ENCODE assay signal across 10 cellular contexts in genomic region chr1:28928306-28928987, GRCh38. TPM values are rescaled to one million over a fixed set of nuclear protein-coding genes. Genes with fewer than 3 reads are reported as not detected.
DNase-seq lines count a peak whose midpoint lies in the region; ATAC-seq, FAIRE-seq and TF ChIP-seq lines count a peak whose summit lies in the region.
"Had no signal": no experiment of that assay in that cellular context is flagged by ENCODE, and none has a peak within 500 bp of the region (broad histone marks: within the 10 kb centered on the region; RNA-seq: fewer than 3 reads in every experiment).

No MANE protein-coding gene starts in this region.

- no peak overlapping the region for H3K27ac ChIP-seq in mammary epithelial cell (ENCODE audit: insufficient read depth, low read depth, low read length)
- peak overlapping the region; percentile 41 for H3K27ac ChIP-seq in HepG2 (ENCODE audit: extremely low read length, insufficient read depth, low read length)
- H3K27ac ChIP-seq in upper lobe of right lung = peak overlapping the region; percentile 55
- H3K27ac ChIP-seq in ascending aorta = no peak overlapping the region
- H3K27ac ChIP-seq: WERI-Rb-1 had no signal

- H3K4me1 ChIP-seq in mammary epithelial cell (ENCODE audit: insufficient read depth, low read length) (no peaks in the 10 kb centered on the region), HepG2 (ENCODE audit: insufficient read depth, low read length) (peaks cover 37% of the 10 kb centered on the region), upper lobe of right lung (peaks cover 28% of the 10 kb centered on the region), ascending aorta (peaks cover 0 to 3% of the 10 kb centered on the region in 2 donors)

- H3K27ac Mint-ChIP-seq in MCF 10A (ENCODE audit: low read depth, unreplicated experiment) (peak overlapping the region; percentile 91), activated B cell treated with CpG ODN at 0.5 μM for 24 hours (peak overlapping the region; percentile 80)

- 100% methylated on average over 2 of the region's 2 CpGs for WGBS in mammary epithelial cell (ENCODE audit: low coverage, missing lambda C conversion rate)
- WGBS in HepG2 (ENCODE audit: low lambda C conversion rate) = 77% methylated on average over 2 of the region's 2 CpGs

- no peak for TF ChIP-seq POLR2A in HepG2 (IDR thresholded peaks at IDR 0.05; ENCODE audit: insufficient read depth in 1 of 2, low read depth in 2 of 2, low read length in 2 of 2)

- DNase-seq in MCF 10A (ENCODE audit: unreplicated experiment) = no peak
- no peak for DNase-seq in mammary epithelial cell
- no peak for DNase-seq in activated B cell treated with CpG ODN at 0.5 μM for 24 hours
- DNase-seq in HepG2 (ENCODE audit: low spot score) = no peak
- DNase-seq in upper lobe of right lung = no peak
- DNase-seq in SHP77 (lab: John Stamatoyannopoulos, UW) = no peak
- no peak for DNase-seq in HuH-7 (ENCODE audit: low spot score)
- DNase-seq in ascending aorta (ENCODE audit: low spot score in 2 of 2) = no peak
- DNase-seq: KG1, WERI-Rb-1 had no signal

- FAIRE-seq in HepG2 (lab: Jason Lieb, UNC) = no peak

- no peak for TF ChIP-seq RAD21 in HepG2 (CRISPR knock-in tag; IDR thresholded peaks at IDR 0.05)

- intact Hi-C loops in MCF 10A (cut with micrococcal nuclease) (no loop called here), mammary epithelial cell (cut with micrococcal nuclease) (no loop called here), activated B cell treated with CpG ODN at 0.5 μM for 24 hours (cut with micrococcal nuclease) (loop anchor here (5.0 kb wide), 2 partner anchors 59 to 681 kb away; no protein-coding TSS in a partner anchor), HepG2 (cut with micrococcal nuclease; ENCODE audit: unreplicated experiment) (no loop called here), upper lobe of right lung (cut with DNase I) (no loop called here), ascending aorta (cut with DNase I) (no loop called here)

- TF ChIP-seq CTCF in MCF 10A (IDR thresholded peaks at IDR 0.05; ENCODE audit: unreplicated experiment) (no peak), mammary epithelial cell (conservative IDR thresholded peaks at IDR 0.05 in 1 of 2, IDR thresholded peaks at IDR 0.05 in 1 of 2; ENCODE audit: extremely low read depth in 1 of 2, insufficient read depth in 1 of 2, low read depth in 1 of 2, low read length in 2 of 2) (no peak), activated B cell treated with CpG ODN at 0.5 μM for 24 hours (IDR thresholded peaks at IDR 0.05) (no peak), HepG2 (CRISPR knock-in tag; IDR thresholded peaks at IDR 0.05) (no peak), upper lobe of right lung (IDR thresholded peaks at IDR 0.05) (no peak), ascending aorta (IDR thresholded peaks at IDR 0.05) (no peak)

- H3K9ac ChIP-seq in mammary epithelial cell (ENCODE audit: insufficient read depth, low read length) (no peak overlapping the region), HepG2 (ENCODE audit: insufficient read depth, low read depth, low read length) (no peak overlapping the region; the same call in 1 of the 2 replicates)

- TF ChIP-seq EP300 in HepG2 (IDR thresholded peaks at IDR 0.05; ENCODE audit: low read depth in 2 of 2, low read length in 2 of 2) (no peak), HepG2 (CRISPR knock-in tag; IDR thresholded peaks at IDR 0.05; ENCODE audit: borderline replicate concordance) (no peak)

- H2AFZ ChIP-seq in mammary epithelial cell (ENCODE audit: low read depth, low read length) (no peak overlapping the region), HepG2 (ENCODE audit: low read length) (no peak overlapping the region)

- H3K4me3 ChIP-seq in mammary epithelial cell (replicated peaks in 1 of 3; ENCODE audit: insufficient read depth in 1 of 3, low read depth in 2 of 3, low read length in 3 of 3) = no peak overlapping the region
- H3K4me3 ChIP-seq in HepG2 (replicated peaks in 1 of 3; ENCODE audit: insufficient read depth in 1 of 3, low read depth in 2 of 3, low read length in 3 of 3) = no peak overlapping the region
- no peak overlapping the region for H3K4me3 ChIP-seq in upper lobe of right lung
- H3K4me3 ChIP-seq in ascending aorta = no peak overlapping the region

- H3K27me3 Mint-ChIP-seq in MCF 10A (ENCODE audit: insufficient read depth, unreplicated experiment) (no peaks in the 10 kb centered on the region), activated B cell treated with CpG ODN at 0.5 μM for 24 hours (no peaks in the 10 kb centered on the region)

- no peak overlapping the region for H3K4me2 ChIP-seq in mammary epithelial cell (ENCODE audit: insufficient read depth, low read depth, low read length)
- H3K4me2 ChIP-seq in HepG2 (ENCODE audit: low read depth, low read length) = no peak overlapping the region

- H3K36me3 ChIP-seq in mammary epithelial cell (ENCODE audit: insufficient read depth, low read length) (no peaks in the 10 kb centered on the region), HepG2 (replicated peaks in 1 of 2; ENCODE audit: control insufficient read depth in 1 of 2, insufficient read depth in 2 of 2, low read length in 2 of 2) (no peaks in the 10 kb centered on the region), upper lobe of right lung (no peaks in the 10 kb centered on the region), ascending aorta (no peaks in the 10 kb centered on the region)
- H3K36me3 ChIP-seq: WERI-Rb-1 had no signal

- dilution Hi-C loops in mammary epithelial cell (cut with HindIII; ENCODE audit: low sequenced_read_pairs) = no loop called here

- in situ Hi-C loops in mammary epithelial cell (cut with MboI; ENCODE audit: low sequenced_read_pairs in 2 of 2) (no loop called here), HepG2 (cut with HindIII; ENCODE audit: extremely low pct_ligation_motif_present, low pct_unique_long_range_greater_than_20kb) (no loop called here)

- H3K27me3 ChIP-seq in mammary epithelial cell (ENCODE audit: insufficient read depth, low read length) (no peaks in the 10 kb centered on the region), HepG2 (ENCODE audit: control insufficient read depth in 1 of 2, insufficient read depth in 2 of 2, low read length in 2 of 2) (no peaks in the 10 kb centered on the region), upper lobe of right lung (no peaks in the 10 kb centered on the region), ascending aorta (no peaks in the 10 kb centered on the region)

- no peak overlapping the region for H3K4me3 Mint-ChIP-seq in MCF 10A (ENCODE audit: unreplicated experiment)
- H3K4me3 Mint-ChIP-seq in activated B cell treated with CpG ODN at 0.5 μM for 24 hours = peak overlapping the region; percentile 74

- H3K9me3 ChIP-seq in mammary epithelial cell (replicated peaks; ENCODE audit: insufficient read depth, low read length) (no peaks in the 10 kb centered on the region), HepG2 (ENCODE audit: low read length) (no peaks in the 10 kb centered on the region), upper lobe of right lung (no peaks in the 10 kb centered on the region), ascending aorta (no peaks in the 10 kb centered on the region)

- POLR2A ChIA-PET in MCF 10A (lab: Yijun Ruan, JAX) = interaction anchor here (0.5 to 3.0 kb wide), 6 partner anchors 12 to 241 kb away, joined by 3 to 14 read pairs (median 3); no protein-coding TSS in a partner anchor
- POLR2A ChIA-PET in activated B cell treated with CpG ODN at 0.5 μM for 24 hours (lab: Charles Lee) = interaction anchor here (0.9 to 2.0 kb wide), 4 partner anchors 11 to 280 kb away, joined by 3 to 17 read pairs (median 7); partner anchors contain the start of genes EPB41 and RNU11
- POLR2A ChIA-PET in HepG2 (lab: Yijun Ruan, JAX) = interaction anchor here (1.6 kb wide), 1 partner anchor 14 kb away, joined by 3 read pairs; the partner anchor contains the start of gene EPB41

- H4K20me1 ChIP-seq in mammary epithelial cell (ENCODE audit: insufficient read depth, low read length) (no peaks in the 10 kb centered on the region), HepG2 (ENCODE audit: insufficient read depth, low read length) (no peaks in the 10 kb centered on the region)

- H3K36me3 Mint-ChIP-seq in MCF 10A (ENCODE audit: insufficient read depth, unreplicated experiment) (no peaks in the 10 kb centered on the region), activated B cell treated with CpG ODN at 0.5 μM for 24 hours (ENCODE audit: low read depth) (no peaks in the 10 kb centered on the region)

- BruUV-seq in MCF 10A (replicated peaks; lab: Mats Ljungman, UMichigan) = no TSS peak
- BruUV-seq in mammary epithelial cell (replicated peaks; lab: Mats Ljungman, UMichigan) = no TSS peak
- BruUV-seq in HepG2 (replicated peaks; lab: Mats Ljungman, UMichigan) = no TSS peak

- no peak for ATAC-seq in activated B cell treated with CpG ODN at 0.5 μM for 24 hours (ENCODE audit: low read depth)
- no peak for ATAC-seq in HepG2
- ATAC-seq in upper lobe of right lung = peak; percentile 19

- H3K9me3 Mint-ChIP-seq in MCF 10A (ENCODE audit: unreplicated experiment) (no peaks in the 10 kb centered on the region), activated B cell treated with CpG ODN at 0.5 μM for 24 hours (no peaks in the 10 kb centered on the region)

- peaks cover 5% of the 10 kb centered on the region for H3K79me2 ChIP-seq in mammary epithelial cell (ENCODE audit: insufficient read depth, low read length)
- H3K79me2 ChIP-seq in HepG2 (ENCODE audit: insufficient read depth, low read length) = peaks cover 49% of the 10 kb centered on the region

- CTCF ChIA-PET in MCF 10A (lab: Yijun Ruan, JAX) (no interaction called here), mammary epithelial cell (lab: Charles Lee; ENCODE audit: low non-redundant PET) (interaction anchor here (0.6 kb wide), 1 partner anchor 50 kb away, joined by 4 read pairs; no protein-coding TSS in a partner anchor), activated B cell treated with CpG ODN at 0.5 μM for 24 hours (lab: Charles Lee) (no interaction called here), HepG2 (lab: Yijun Ruan, JAX; ENCODE audit: low intra/inter-chr PET ratio, low total read pairs) (no interaction called here)

- H3K4me1 Mint-ChIP-seq in MCF 10A (ENCODE audit: insufficient read depth, unreplicated experiment) = peaks cover 19% of the 10 kb centered on the region
- H3K4me1 Mint-ChIP-seq in activated B cell treated with CpG ODN at 0.5 μM for 24 hours = peaks cover 76% of the 10 kb centered on the region

RNA-seq across cellular contexts. Expression of gene EPB41, which starts 14.1 kb away (rescaled TPM):
- 15.0 and 23.0 TPM in 2 replicates for total RNA-seq in MCF 10A (2022)
- 10 to 100 TPM; 20.6 to 23.7 TPM for total RNA-seq in mammary epithelial cell
- polyA plus RNA-seq in mammary epithelial cell = 9.6 TPM
- 27.8 TPM for polyA minus RNA-seq in mammary epithelial cell
- total RNA-seq in activated B cell treated with CpG ODN at 0.5 μM for 24 hours = 73.8 and 74.0 TPM in 2 replicates
- 34.5 and 51.4 TPM in 2 replicates for total RNA-seq in HepG2 (2016; rRNA removed; fragmentation: Illumina TruSeq; extraction: Trizol)
- total RNA-seq in HepG2 (2016; cell fraction: cytosol; rRNA removed; fragmentation: Illumina TruSeq; extraction: Trizol; ENCODE audit: low read depth) = 9.0 and 9.5 TPM in 2 replicates
- total RNA-seq in HepG2 (2016; cell fraction: insoluble cytoplasmic fraction; rRNA removed; fragmentation: Illumina TruSeq; extraction: Trizol) = 34.2 and 48.2 TPM in 2 replicates
- total RNA-seq in HepG2 (2016; cell fraction: membrane; rRNA removed; fragmentation: Illumina TruSeq; extraction: Trizol) = 15.6 and 16.3 TPM in 2 replicates
- 27.9 and 32.7 TPM in 2 replicates for total RNA-seq in HepG2 (2016; cell fraction: nucleus; rRNA removed; fragmentation: Illumina TruSeq; extraction: Trizol)
- polyA plus RNA-seq in HepG2 (2011; rRNA removed) = 38.5 and 46.7 TPM in 2 replicates
- 23.2 and 32.0 TPM in 2 replicates for polyA plus RNA-seq in HepG2 (2011; cell fraction: cytosol; rRNA removed)
- 25.8 and 30.0 TPM in 2 replicates for polyA plus RNA-seq in HepG2 (2011; cell fraction: nucleus; rRNA removed)
- 22.0 and 22.4 TPM in 2 replicates for polyA plus RNA-seq in HepG2 (2012)
- polyA plus RNA-seq in HepG2 (2016; cell fraction: cytosol; fragmentation: Illumina TruSeq; extraction: Trizol; ENCODE audit: low read depth) = 0.94 and 1.2 TPM in 2 replicates
- 30.5 and 31.1 TPM in 2 replicates for polyA plus RNA-seq in HepG2 (2016; cell fraction: insoluble cytoplasmic fraction; fragmentation: Illumina TruSeq; extraction: Trizol; ENCODE audit: low read depth)
- polyA plus RNA-seq in HepG2 (2016; cell fraction: membrane; fragmentation: Illumina TruSeq; extraction: Trizol; ENCODE audit: low read depth) = 4.9 and 5.6 TPM in 2 replicates
- 29.4 and 29.5 TPM in 2 replicates for polyA plus RNA-seq in HepG2 (2016; cell fraction: nucleus; fragmentation: Illumina TruSeq; extraction: Trizol; ENCODE audit: insufficient read depth, low read depth)
- polyA minus RNA-seq in HepG2 (2011; rRNA and poly(A)+ RNA removed; ENCODE audit: low replicate concordance) = 24.7 and 34.0 TPM in 2 replicates
- polyA minus RNA-seq in HepG2 (2011; cell fraction: cytosol; rRNA and poly(A)+ RNA removed) = 34.3 and 35.4 TPM in 2 replicates
- polyA minus RNA-seq in HepG2 (2011; cell fraction: nucleus; rRNA and poly(A)+ RNA removed) = 56.5 and 61.2 TPM in 2 replicates
- total RNA-seq in upper lobe of right lung = 67.0 TPM
- 47.6 TPM for total RNA-seq in ascending aorta

Comparison
In these comparisons a context has a peak if more than half of its experiments do, and no peak if none do; other contexts are left out.
1. H3K27ac ChIP-seq: peak in HepG2 (single experiment) and upper lobe of right lung (single experiment); none in mammary epithelial cell (single experiment) and ascending aorta (0 of 2).